In the genomic region with DNA sequence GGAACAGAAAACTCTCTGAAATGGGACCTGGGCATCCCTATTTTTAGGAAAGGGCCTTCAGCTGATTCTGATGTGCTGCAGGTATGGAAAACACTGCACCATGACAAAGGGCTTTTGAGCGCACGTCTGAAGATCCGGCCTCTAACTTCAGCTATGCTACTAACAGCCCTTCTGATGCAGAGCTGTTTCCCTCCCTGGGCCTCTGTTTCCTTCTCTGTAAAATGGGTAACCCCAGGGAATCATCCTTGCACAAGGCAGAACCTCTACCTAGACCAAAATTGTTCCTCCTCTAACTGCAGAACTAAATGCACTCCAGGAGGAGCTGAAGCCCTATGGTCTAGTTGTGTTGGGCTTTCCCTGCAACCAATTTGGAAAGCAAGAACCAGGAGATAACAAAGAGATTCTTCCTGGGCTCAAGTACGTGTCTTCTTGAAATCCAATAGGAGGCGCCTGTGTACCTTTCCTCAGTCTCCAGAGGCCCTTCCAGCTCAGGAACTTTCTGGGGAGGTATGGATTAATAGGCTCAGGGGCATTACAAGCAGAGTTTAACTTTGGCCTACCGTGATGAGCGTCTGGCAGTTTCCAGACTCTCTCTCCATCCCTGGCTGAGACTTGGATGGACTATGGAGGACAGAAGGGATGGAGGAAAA, we compare ENCODE assay signal across 22 cellular contexts. TPM values are rescaled to one million over a fixed set of nuclear protein-coding genes. Genes with fewer than 3 reads are reported as not detected.
DNase-seq lines count a peak whose midpoint lies in the region; ATAC-seq and TF ChIP-seq lines count a peak whose summit lies in the region.
"Had no signal": no experiment of that assay in that cellular context is flagged by ENCODE, and none has a peak within 500 bp of the region (broad histone marks: within the 10 kb centered on the region; RNA-seq: fewer than 3 reads in every experiment).

No MANE protein-coding gene starts in this region.

- in situ Hi-C loops in SK-MEL-5 (cut with HindIII; ENCODE audit: low pct_unique_long_range_greater_than_20kb, low sequenced_read_pairs): no loop called here

- H3K4me1 ChIP-seq in DND-41 (ENCODE audit: insufficient read depth, low read length): no peaks in the 10 kb centered on the region
- no peaks in the 10 kb centered on the region for H3K4me1 ChIP-seq in ascending aorta
- H3K4me1 ChIP-seq: heart left ventricle, prostate gland had no signal

- intact Hi-C loops in ascending aorta (cut with DNase I): no loop called here

- no peak overlapping the region for H2AFZ ChIP-seq in DND-41 (ENCODE audit: low read depth, low read length)

- H3K27ac ChIP-seq in DND-41 (ENCODE audit: low read length) (no peak overlapping the region), ascending aorta (no peak overlapping the region)
- H3K27ac ChIP-seq: heart left ventricle, prostate gland, thoracic aorta had no signal

- H3K9me3 ChIP-seq in DND-41 (ENCODE audit: insufficient read depth, low read length, severe bottlenecking) (no peaks in the 10 kb centered on the region), ascending aorta (no peaks in the 10 kb centered on the region)
- H3K9me3 ChIP-seq: Caco-2, heart left ventricle, prostate gland, thoracic aorta had no signal

- H3K4me2 ChIP-seq in DND-41 (ENCODE audit: insufficient read depth, low read length): no peak overlapping the region

- no peaks in the 10 kb centered on the region for H3K79me2 ChIP-seq in DND-41 (ENCODE audit: insufficient read depth, low read length)

- H3K27me3 ChIP-seq in DND-41 (ENCODE audit: insufficient read depth, low read length, poor library complexity): peaks cover 6% of the 10 kb centered on the region
- no peaks in the 10 kb centered on the region for H3K27me3 ChIP-seq in ascending aorta

- H3K36me3 ChIP-seq in DND-41 (ENCODE audit: insufficient read depth, low read length) (no peaks in the 10 kb centered on the region), ascending aorta (no peaks in the 10 kb centered on the region)
- H3K36me3 ChIP-seq: heart left ventricle, prostate gland, thoracic aorta had no signal

- no peak for DNase-seq in DND-41
- no peak for DNase-seq in HFF-Myc (ENCODE audit: extremely low read depth, low read depth)
- DNase-seq in SK-MEL-5 (ENCODE audit: low read depth, low spot score): peak; percentile 58
- DNase-seq in fibroblast of mammary gland (ENCODE audit: low read depth): peak; percentile 16
- DNase-seq in GOT3 (lab: John Stamatoyannopoulos, UW): no peak
- no peak for DNase-seq in ascending aorta (ENCODE audit: low spot score in 2 of 2)
- DNase-seq: activated CD4-positive, CD25-positive, alpha-beta regulatory T cell; activated effector memory CD4-positive, alpha-beta T cell treated with anti-CD3 and anti-CD28 coated beads, Interleukin-2, amount 50 U/mL, for 16 hours; Caco-2; central memory CD4-positive, alpha-beta T cell; effector CD4-positive, alpha-beta T cell; GF-D8; heart left ventricle; NCI-H2081; nephron progenitor cell; T-helper 1 cell had no signal

- ATAC-seq in DND-41 (ENCODE audit: insufficient read depth, low read depth): no peak
- ATAC-seq in HG02678 (IDR thresholded peaks at IDR 0.05; ENCODE audit: unreplicated experiment): no peak
- ATAC-seq in GM21390 (IDR thresholded peaks at IDR 0.05; ENCODE audit: unreplicated experiment): no peak
- ATAC-seq: heart left ventricle had no signal

- H3K4me3 ChIP-seq in DND-41 (ENCODE audit: low read depth in 1 of 2, low read length in 2 of 2): no peak overlapping the region
- H3K4me3 ChIP-seq in HFF-Myc (replicated peaks; ENCODE audit: low read depth, low read length): no peak overlapping the region
- no peak overlapping the region for H3K4me3 ChIP-seq in fibroblast of mammary gland (ENCODE audit: control insufficient read depth, low read depth, low read length)
- H3K4me3 ChIP-seq in ascending aorta: no peak overlapping the region
- H3K4me3 ChIP-seq: heart left ventricle, prostate gland, thoracic aorta had no signal

- TF ChIP-seq CTCF in DND-41 (IDR thresholded peaks at IDR 0.05; ENCODE audit: borderline replicate concordance, extremely low read depth, low read length, poor library complexity, severe bottlenecking): peak; percentile 21
- TF ChIP-seq CTCF in HFF-Myc (IDR thresholded peaks at IDR 0.05; ENCODE audit: low read depth, low read length, missing control alignments): peak; percentile 18
- peak; percentile 28 for TF ChIP-seq CTCF in fibroblast of mammary gland (conservative IDR thresholded peaks at IDR 0.05; ENCODE audit: control insufficient read depth, insufficient read depth, low read depth, low read length)
- TF ChIP-seq CTCF in ascending aorta (IDR thresholded peaks at IDR 0.05): no peak

- H3K9ac ChIP-seq in DND-41 (ENCODE audit: low read depth, low read length): no peak overlapping the region

- no peaks in the 10 kb centered on the region for H4K20me1 ChIP-seq in DND-41 (ENCODE audit: insufficient read depth, low read length)

RNA-seq across cellular contexts. Expression of a gene that starts 5.9 kb away (rescaled TPM):
- not detected in 2 replicates for total RNA-seq in SK-MEL-5 (2014; rRNA removed; shearing (Covaris generic))
- polyA plus RNA-seq in SK-MEL-5 (2015; cell fraction: cytosol; rRNA removed): 0.11 TPM in 1 of 2 replicates, not detected in the other
- 1.2 TPM in 1 of 2 replicates, not detected in the other for polyA plus RNA-seq in SK-MEL-5 (2015; cell fraction: nucleus; rRNA removed)
- not detected for total RNA-seq in ascending aorta
- total RNA-seq: Caco-2, fibroblast of lung, heart left ventricle, M059J, prostate gland, thoracic aorta had no signal
- polyA plus RNA-seq: fibroblast of lung, heart left ventricle had no signal

RNA-seq across cellular contexts. Expression of a gene that starts 16.0 kb away (rescaled TPM):
- not detected in 2 replicates for total RNA-seq in SK-MEL-5 (2014; rRNA removed; shearing (Covaris generic))
- not detected in 2 replicates for polyA plus RNA-seq in SK-MEL-5 (2015; cell fraction: cytosol; rRNA removed)
- not detected in 2 replicates for polyA plus RNA-seq in SK-MEL-5 (2015; cell fraction: nucleus; rRNA removed)
- total RNA-seq in ascending aorta: not detected
- total RNA-seq: Caco-2, fibroblast of lung, heart left ventricle, M059J, thoracic aorta had no signal
- polyA plus RNA-seq: fibroblast of lung, heart left ventricle had no signal

Comparison
In these comparisons a context has a peak if more than half of its experiments do, and no peak if none do; other contexts are left out.
1. DNase-seq: peak in SK-MEL-5 (single experiment) and fibroblast of mammary gland (single experiment); none in DND-41 (single experiment), HFF-Myc (single experiment), GOT3 (single experiment) and ascending aorta (0 of 2).
2. CTCF ChIP-seq: peak in DND-41 (single experiment), HFF-Myc (single experiment) and fibroblast of mammary gland (single experiment); none in ascending aorta (0 of 3).